Comparison of ENCODE assay signal across 8 cellular contexts in genomic region chr4:15003891-15004700, GRCh38. TPM values are rescaled to one million over a fixed set of nuclear protein-coding genes. Genes with fewer than 3 reads are reported as not detected.
DNase-seq lines count a peak whose midpoint lies in the region; ATAC-seq and TF ChIP-seq lines count a peak whose summit lies in the region.

No MANE protein-coding gene starts in this region.

- ATAC-seq in heart right ventricle: peak in 1 of 8 donors; percentile 1

- H3K27ac ChIP-seq in GM23248 (peak overlapping the region; percentile 99), heart right ventricle (peak overlapping the region; percentile 96 to 100 (median 100))

- peak overlapping the region; percentile 66 for H3K4me3 Mint-ChIP-seq in activated naive CD4-positive, alpha-beta T cell treated with anti-CD3 and anti-CD28 coated beads, Interleukin-2, amount 50 U/mL, for 24 hours

- H4K20me1 ChIP-seq in GM23248 (ENCODE audit: insufficient read depth): no peaks in the 10 kb centered on the region

- 1% methylated on average over 56 to 67 of the region's 106 CpGs for WGBS in GM23248 (ENCODE audit: low coverage in 1 of 2, low lambda C conversion rate in 2 of 2, missing lambda C conversion rate in 2 of 2), 2 experiments
- 0 to 1% methylated on average over 61 to 106 of the region's 106 CpGs for WGBS in heart right ventricle, 2 donors

- peaks cover 52% of the 10 kb centered on the region for H3K79me2 ChIP-seq in GM23248 (ENCODE audit: insufficient read depth)

- H3K36me3 ChIP-seq in GM23248 (ENCODE audit: low read depth) (peaks cover 20% of the 10 kb centered on the region; the same call in 1 of the 2 replicates), heart right ventricle (peaks cover 0 to 21% (median 0%) of the 10 kb centered on the region in 9 donors)

- no peaks in the 10 kb centered on the region for H3K9me3 ChIP-seq in GM23248 (ENCODE audit: low read depth)
- no peaks in the 10 kb centered on the region for H3K9me3 ChIP-seq in heart right ventricle

- in situ Hi-C loops in GM23248 (cut with MboI): loop anchor here (25.0 kb wide), 2 partner anchors 1117 to 1367 kb away; partner anchors contain the start of gene BOD1L1

- H3K4me3 ChIP-seq in GM23248 (peak overlapping the region; percentile 85), heart right ventricle (peak overlapping the region; percentile 66 to 99 (median 92))

- H3K27me3 ChIP-seq in GM23248 (replicated peaks; ENCODE audit: insufficient read depth) (no peaks in the 10 kb centered on the region), heart right ventricle (no peaks in the 10 kb centered on the region)

- TF ChIP-seq CTCF in heart right ventricle (IDR thresholded peaks at IDR 0.05): peak in 1 of 9 donors; percentile 17

- DNase-seq in CD1c-positive myeloid dendritic cell (ENCODE audit: extremely low spot score): peak; percentile 41
- peak; percentile 61 for DNase-seq in GM23248
- peak; percentile 26 for DNase-seq in RPMI8226
- peak; percentile 32 to 50 for DNase-seq in heart right ventricle
- DNase-seq in posterior vena cava (ENCODE audit: low spot score): peak; percentile 85
- peak; percentile 47 for DNase-seq in ureter (ENCODE audit: low spot score)
- no peak for DNase-seq in NCI-H510A (lab: John Stamatoyannopoulos, UW)

- intact Hi-C loops in heart right ventricle (cut with DNase I) (loop anchor here in 7 of 10 donors (2.0 to 10.0 kb wide), 13 partner anchors 87 to 653 kb away; partner anchors contain the start of genes FBXL5 (in 2 of the 7) and CC2D2A (in 1 of the 7)), posterior vena cava (cut with DNase I) (loop anchor here (5.0 to 10.0 kb wide), 2 partner anchors 147 to 169 kb away; no protein-coding TSS in a partner anchor)

- no peak overlapping the region for H3K27ac Mint-ChIP-seq in activated naive CD4-positive, alpha-beta T cell treated with anti-CD3 and anti-CD28 coated beads, Interleukin-2, amount 50 U/mL, for 24 hours

- H3K4me2 ChIP-seq in GM23248 (ENCODE audit: unreplicated experiment): peak overlapping the region; percentile 97

- peak overlapping the region; percentile 37 for H2AFZ ChIP-seq in GM23248

- peaks cover 19% of the 10 kb centered on the region; the same call in 1 of the 2 replicates for H3F3A ChIP-seq in GM23248 (ENCODE audit: insufficient read depth)

- H3K4me1 Mint-ChIP-seq in activated naive CD4-positive, alpha-beta T cell treated with anti-CD3 and anti-CD28 coated beads, Interleukin-2, amount 50 U/mL, for 24 hours: peaks cover 33% of the 10 kb centered on the region

- H3K36me3 Mint-ChIP-seq in activated naive CD4-positive, alpha-beta T cell treated with anti-CD3 and anti-CD28 coated beads, Interleukin-2, amount 50 U/mL, for 24 hours: peaks cover 3% of the 10 kb centered on the region

- no peaks in the 10 kb centered on the region for H3K9me3 Mint-ChIP-seq in activated naive CD4-positive, alpha-beta T cell treated with anti-CD3 and anti-CD28 coated beads, Interleukin-2, amount 50 U/mL, for 24 hours

- H3K4me1 ChIP-seq in GM23248 (ENCODE audit: insufficient read depth) (peaks cover 28% of the 10 kb centered on the region; the same call in 1 of the 2 replicates), heart right ventricle (peaks cover 0 to 49% (median 35%) of the 10 kb centered on the region in 9 donors)

- H3K27me3 Mint-ChIP-seq in activated naive CD4-positive, alpha-beta T cell treated with anti-CD3 and anti-CD28 coated beads, Interleukin-2, amount 50 U/mL, for 24 hours: no peaks in the 10 kb centered on the region

- H3K9ac ChIP-seq in GM23248: peak overlapping the region; percentile 99

- H3K9me2 ChIP-seq in GM23248 (ENCODE audit: insufficient read depth): no peaks in the 10 kb centered on the region

RNA-seq across cellular contexts. Expression of gene CPEB2, which starts 1.8 kb away (rescaled TPM):
- 6.6 and 8.1 TPM in 2 replicates for total RNA-seq in GM23248 (2014; rRNA removed; shearing (Covaris generic))
- polyA plus RNA-seq in GM23248 (2016; fragmentation: Nextera tagmentation; extraction: Ambion mirVana) (2.7 and 3.5 TPM in 2 replicates), heart right ventricle (1 to 10 TPM; 2.4 to 5.0 TPM)
- total RNA-seq in heart right ventricle (10 to 100 TPM; 11.6 to 31.8 (median 21.9) TPM), posterior vena cava (10 to 100 TPM; 31.6 to 45.8 TPM), ureter (19.8 TPM)
